ENCODE assay signal across 9 cellular contexts in genomic region chr1:115052454-115053083, GRCh38.
DNase-seq lines count a peak whose midpoint lies in the region; ATAC-seq, FAIRE-seq and TF ChIP-seq lines count a peak whose summit lies in the region.
"Had no signal": no experiment of that assay in that cellular context is flagged by ENCODE, and none has a peak within 500 bp of the region (broad histone marks: within the 10 kb centered on the region; RNA-seq: fewer than 3 reads in every experiment).

No MANE protein-coding gene starts in this region.

- H3K27ac Mint-ChIP-seq in nephron progenitor cell, result no peak overlapping the region
- H3K27ac Mint-ChIP-seq: IgD-negative memory B cell had no signal

- peak; percentile 91 for ATAC-seq in GM19351 (IDR thresholded peaks at IDR 0.05; ENCODE audit: unreplicated experiment)
- peak; percentile 85 for ATAC-seq in HG03565 (IDR thresholded peaks at IDR 0.05; ENCODE audit: unreplicated experiment)

- H3K4me3 Mint-ChIP-seq in nephron progenitor cell, result no peak overlapping the region
- H3K4me3 Mint-ChIP-seq: IgD-negative memory B cell had no signal

- FAIRE-seq in urothelium cell line (lab: Jason Lieb, UNC), result peak; percentile 83

- no peaks in the 10 kb centered on the region for H3K4me1 Mint-ChIP-seq in nephron progenitor cell

- no peaks in the 10 kb centered on the region for H3K36me3 Mint-ChIP-seq in nephron progenitor cell (ENCODE audit: low read depth)

- TF ChIP-seq CTCF in nephron progenitor cell (IDR thresholded peaks at IDR 0.05), result peak; percentile 83

- no peaks in the 10 kb centered on the region for H3K9me3 Mint-ChIP-seq in nephron progenitor cell
- H3K9me3 Mint-ChIP-seq: IgD-negative memory B cell had no signal

- DNase-seq in CMK (ENCODE audit: low read depth), result peak; percentile 14
- DNase-seq in NOMO-1 treated with DMSO at 0.1 percent for 48 hours (lab: John Stamatoyannopoulos, UW; ENCODE audit: unreplicated experiment), result peak; percentile 72
- peak; percentile 62 for DNase-seq in activated CD8-positive, alpha-beta memory T cell treated with anti-CD3 and anti-CD28 coated beads, Interleukin-2, amount 50 U/mL, for 48 hours
- DNase-seq in fibroblast of gingiva (ENCODE audit: low read depth), result peak; percentile 32
- peak; percentile 65 for DNase-seq in nephron progenitor cell
- DNase-seq in urothelium cell line (ENCODE audit: low spot score), result peak; percentile 72

- H3K27me3 Mint-ChIP-seq in nephron progenitor cell (ENCODE audit: low read depth, poor library complexity), result no peaks in the 10 kb centered on the region

Comparison
In these comparisons a context has a peak if more than half of its experiments do, and no peak if none do; other contexts are left out.
1. Peak in every context shown above with its lines: DNase-seq and ATAC-seq.
2. DNase-seq: peak in every context shown above with its lines; median percentile 72 in NOMO-1 treated with DMSO at 0.1 percent for 48 hours; 72 in urothelium cell line; 65 in nephron progenitor cell; 62 in activated CD8-positive, alpha-beta memory T cell treated with anti-CD3 and anti-CD28 coated beads, Interleukin-2, amount 50 U/mL, for 48 hours; 32 in fibroblast of gingiva; 14 in CMK.